ENCODE assay signal across 25 cellular contexts in genomic region chr17:79369532-79369931, GRCh38.
"Had no signal": no experiment of that assay in that cellular context is flagged by ENCODE, and none has a peak within 500 bp of the region (broad histone marks: within the 10 kb centered on the region; RNA-seq: fewer than 3 reads in every experiment).

No MANE protein-coding gene starts in this region.

- H3K4me2 ChIP-seq: hepatocyte had no signal

- H3K36me3 ChIP-seq: lower lobe of right lung, neutrophil, ovary, right atrium auricular region, stomach, thyroid gland, transverse colon, upper lobe of left lung, vagina had no signal

- H2AFZ ChIP-seq: hepatocyte had no signal

- H3K9me3 ChIP-seq: lower lobe of right lung, neutrophil, ovary, right atrium auricular region, stomach, testis, thyroid gland, transverse colon, upper lobe of left lung, vagina had no signal

- ATAC-seq: left lobe of liver; lower lobe of right lung; naive thymus-derived CD8-positive, alpha-beta T cell; sciatic nerve; stimulated activated naive B cell treated with anti-CD40 and anti-IgM and Interleukin-4, amounts not matched to agents 10 μg/mL and 1 μg/mL and 100 μg/mL, for 72 hours; stimulated activated naive CD8-positive, alpha-beta T cell treated with anti-CD3 and anti-CD28 coated beads, Interleukin-15, Interleukin-2, amounts not matched to agents 100 U/mL and 50 U/mL, for 24 hours had no signal

- H3K27me3 ChIP-seq: ovary, right atrium auricular region, testis, thyroid gland, upper lobe of left lung, vagina had no signal

- DNase-seq: islet precursor cell; lower lobe of right lung; mammary epithelial cell; mesenchymal stem cell; occipital lobe; ovary; stimulated activated CD4-positive, alpha-beta T cell treated with anti-CD3 and anti-CD28 coated beads, Interleukin-12 subunit alpha, Interleukin-12 subunit beta, amount 100 ng/mL, for 4 hours; stimulated activated CD4-positive, alpha-beta T cell treated with anti-CD3 and anti-CD28 coated beads, Interleukin-15, amount 100 ng/mL, for 24 hours; stimulated activated CD4-positive, alpha-beta T cell treated with anti-CD3 and anti-CD28 coated beads, Interleukin-2, amount 100 ng/mL, for 24 hours; stimulated activated CD4-positive, alpha-beta T cell treated with anti-CD3 and anti-CD28 coated beads, Interleukin-4, amount 100 ng/mL, for 1 hour; stimulated activated naive B cell treated with anti-CD40 and anti-IgM and Interleukin-4, amounts not matched to agents 10 μg/mL and 1 μg/mL and 100 μg/mL, for 72 hours; stimulated activated naive CD8-positive, alpha-beta T cell treated with anti-CD3 and anti-CD28 coated beads, Interleukin-15, Interleukin-2, amounts not matched to agents 100 U/mL and 50 U/mL, for 24 hours; stomach; testis; thyroid gland; transverse colon; upper lobe of left lung had no signal

- H3K4me3 ChIP-seq: hepatocyte, lower lobe of right lung, ovary, right atrium auricular region, skin epidermis, stomach, testis, thyroid gland, transverse colon, upper lobe of left lung, vagina had no signal

- H3K4me1 ChIP-seq: lower lobe of right lung, right atrium auricular region, stomach, testis, thyroid gland, upper lobe of left lung, vagina had no signal

- H3K27ac ChIP-seq: hepatocyte, lower lobe of right lung, neutrophil, ovary, right atrium auricular region, skin epidermis, stomach, testis, thyroid gland, transverse colon, upper lobe of left lung, vagina had no signal
